In genomic region chr3:157087398-157088132, GRCh38 we compare ENCODE assay signal across 1 cellular context.
TF ChIP-seq lines count a peak whose summit lies in the region.

No MANE protein-coding gene starts in this region.

TF ChIP-seq in GM23338, 12 proteins besides CTCF, POLR2A, EP300 and RAD21 (continued from another document):
- no peak for TF ChIP-seq STAT1 (IDR thresholded peaks at IDR 0.05; ENCODE audit: unreplicated experiment)
- TF ChIP-seq ZNF114 (CRISPR knock-in tag; IDR thresholded peaks at IDR 0.05): no peak
